ENCODE assay signal across 18 cellular contexts in the genomic region with DNA sequence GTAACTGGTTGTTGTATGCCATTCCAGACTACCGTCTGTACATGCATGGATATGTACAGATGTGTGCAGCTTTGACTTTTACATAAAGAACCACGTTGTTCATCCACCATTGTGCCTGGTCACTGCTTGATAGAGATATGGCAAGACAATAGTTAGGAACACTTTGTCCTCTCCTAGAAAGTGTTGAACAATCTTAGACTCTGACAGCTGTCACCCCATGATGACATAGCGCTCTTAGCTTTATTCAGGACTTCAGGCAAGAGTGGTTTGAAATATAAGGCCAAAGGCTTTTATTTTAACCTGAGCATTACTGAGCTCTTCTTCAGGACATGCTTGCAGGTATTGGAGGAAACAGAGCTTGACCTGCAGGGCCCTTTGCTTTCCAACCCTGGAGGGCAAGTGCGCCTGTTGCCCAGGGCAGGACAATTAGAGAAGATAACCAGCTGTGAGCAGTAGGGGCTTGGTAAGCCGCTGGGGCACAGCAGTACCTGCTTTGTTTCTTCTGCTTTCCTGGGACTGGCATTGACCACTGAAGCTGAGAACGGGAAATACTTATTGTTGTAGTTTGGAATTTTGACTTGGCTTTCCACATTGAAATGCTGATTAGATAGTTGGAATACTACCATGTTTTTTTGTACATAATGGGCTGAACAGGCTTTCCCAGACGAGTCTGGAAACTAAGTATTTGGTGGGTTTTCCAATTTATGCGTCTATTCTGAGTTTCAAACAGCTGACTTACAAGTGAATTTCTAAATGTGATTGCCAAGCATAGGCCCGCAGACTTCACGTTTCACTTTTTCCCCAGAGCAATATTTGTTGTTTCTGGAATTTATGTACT. TPM values are rescaled to one million over a fixed set of nuclear protein-coding genes. Genes with fewer than 3 reads are reported as not detected.
DNase-seq lines count a peak whose midpoint lies in the region; ATAC-seq, FAIRE-seq and TF ChIP-seq lines count a peak whose summit lies in the region.
"Had no signal": no experiment of that assay in that cellular context is flagged by ENCODE, and none has a peak within 500 bp of the region (broad histone marks: within the 10 kb centered on the region; RNA-seq: fewer than 3 reads in every experiment).

No MANE protein-coding gene starts in this region.

- H3K4me3 Mint-ChIP-seq in naive thymus-derived CD4-positive, alpha-beta T cell = no peak overlapping the region
- no peak overlapping the region for H3K4me3 Mint-ChIP-seq in activated CD8-positive, alpha-beta T cell treated with anti-CD3 and anti-CD28 coated beads for 36 hours
- H3K4me3 Mint-ChIP-seq: type B pancreatic cell had no signal

- TF ChIP-seq CTCF in 22Rv1 (IDR thresholded peaks at IDR 0.05) (no peak), endothelial cell of umbilical vein (IDR thresholded peaks at IDR 0.05; ENCODE audit: extremely low read depth in 1 of 2, insufficient read depth in 1 of 2, low read depth in 1 of 2, low read length in 2 of 2) (no peak)
- TF ChIP-seq CTCF in activated CD8-positive, alpha-beta T cell treated with anti-CD3 and anti-CD28 coated beads for 36 hours (IDR thresholded peaks at IDR 0.05) = no peak

- BruUV-seq in endothelial cell of umbilical vein (replicated peaks; lab: Mats Ljungman, UMichigan) = no TSS peak

- H3K27me3 Mint-ChIP-seq in naive thymus-derived CD4-positive, alpha-beta T cell = no peaks in the 10 kb centered on the region
- no peaks in the 10 kb centered on the region for H3K27me3 Mint-ChIP-seq in activated CD8-positive, alpha-beta T cell treated with anti-CD3 and anti-CD28 coated beads for 36 hours
- H3K27me3 Mint-ChIP-seq: type B pancreatic cell had no signal

- H3K4me1 ChIP-seq in endothelial cell of umbilical vein (ENCODE audit: control insufficient read depth, extremely low read depth, insufficient read depth, low read length) = no peaks in the 10 kb centered on the region
- H3K4me1 ChIP-seq in naive thymus-derived CD4-positive, alpha-beta T cell (ENCODE audit: control insufficient read depth in 2 of 2, insufficient read depth in 2 of 2, low read length in 2 of 2) = peaks cover 8 to 28% of the 10 kb centered on the region in 2 donors

- H3K9me1 ChIP-seq in endothelial cell of umbilical vein (replicated peaks; ENCODE audit: control insufficient read depth, extremely low read depth, insufficient read depth, low read length) = no peaks in the 10 kb centered on the region

- no peaks in the 10 kb centered on the region for H3K9me3 Mint-ChIP-seq in naive thymus-derived CD4-positive, alpha-beta T cell
- no peaks in the 10 kb centered on the region for H3K9me3 Mint-ChIP-seq in activated CD8-positive, alpha-beta T cell treated with anti-CD3 and anti-CD28 coated beads for 36 hours
- H3K9me3 Mint-ChIP-seq: type B pancreatic cell had no signal

- TF ChIP-seq POLR2A in endothelial cell of umbilical vein (IDR thresholded peaks at IDR 0.05; ENCODE audit: low read depth, low read length) = no peak

- H3K36me3 ChIP-seq in endothelial cell of umbilical vein (ENCODE audit: control insufficient read depth in 2 of 2, extremely low read depth in 1 of 2, insufficient read depth in 2 of 2, low read length in 2 of 2) = peaks cover 3 to 19% of the 10 kb centered on the region in 2 experiments
- peaks cover 0 to 16% (median 10%) of the 10 kb centered on the region in 3 experiments for H3K36me3 ChIP-seq in naive thymus-derived CD4-positive, alpha-beta T cell (ENCODE audit: control insufficient read depth in 2 of 3, insufficient read depth in 3 of 3, low read length in 3 of 3)

- dilution Hi-C loops in endothelial cell of umbilical vein (cut with MboI; ENCODE audit: extremely low pct_ligation_motif_present, low sequenced_read_pairs) = no loop called here

- no peak overlapping the region for H3K4me3 ChIP-seq in endothelial cell of umbilical vein (replicated peaks in 1 of 3; ENCODE audit: insufficient read depth in 1 of 3, low read depth in 1 of 3, low read length in 3 of 3)
- H3K4me3 ChIP-seq in naive thymus-derived CD4-positive, alpha-beta T cell (ENCODE audit: low read length) = no peak overlapping the region
- H3K4me3 ChIP-seq: PC-9 had no signal

- intact Hi-C loops in endothelial cell of umbilical vein (cut with micrococcal nuclease) = no loop called here
- intact Hi-C loops in naive thymus-derived CD4-positive, alpha-beta T cell (cut with micrococcal nuclease) = loop anchor here in 1 of 2 donors (2.0 kb wide), 1 partner anchor 19 kb away; no protein-coding TSS in a partner anchor
- intact Hi-C loops in activated CD8-positive, alpha-beta T cell treated with anti-CD3 and anti-CD28 coated beads for 36 hours (cut with micrococcal nuclease) = no loop called here

- H2AFZ ChIP-seq in endothelial cell of umbilical vein (ENCODE audit: low read depth, low read length) = no peak overlapping the region
- H2AFZ ChIP-seq: PC-9 had no signal

- H3K4me2 ChIP-seq in endothelial cell of umbilical vein (ENCODE audit: insufficient read depth, low read length) = no peak overlapping the region
- H3K4me2 ChIP-seq: PC-9 had no signal

- POLR2A ChIA-PET in endothelial cell of umbilical vein (lab: Charles Lee) = no interaction called here
- POLR2A ChIA-PET in naive thymus-derived CD4-positive, alpha-beta T cell (lab: Charles Lee) = interaction anchor here (0.6 to 0.7 kb wide), 2 partner anchors 12 to 83 kb away, joined by 3 read pairs; no protein-coding TSS in a partner anchor
- POLR2A ChIA-PET in activated CD8-positive, alpha-beta T cell treated with anti-CD3 and anti-CD28 coated beads for 36 hours (lab: Charles Lee) = interaction anchor here (0.9 kb wide), 1 partner anchor 46 kb away, joined by 3 read pairs; no protein-coding TSS in a partner anchor

- H3K27ac ChIP-seq in 22Rv1 (peak overlapping the region; percentile 49), endothelial cell of umbilical vein (ENCODE audit: insufficient read depth, low read depth, low read length) (no peak overlapping the region)
- H3K27ac ChIP-seq in naive thymus-derived CD4-positive, alpha-beta T cell (ENCODE audit: low read depth, low read length) = peak overlapping the region; percentile 48
- H3K27ac ChIP-seq: PC-9 had no signal

- peaks cover 10 to 64% (median 55%) of the 10 kb centered on the region in 7 donors for H3K4me1 Mint-ChIP-seq in naive thymus-derived CD4-positive, alpha-beta T cell
- peaks cover 27% of the 10 kb centered on the region for H3K4me1 Mint-ChIP-seq in activated CD8-positive, alpha-beta T cell treated with anti-CD3 and anti-CD28 coated beads for 36 hours (ENCODE audit: low read depth)

- no peak overlapping the region for H3K9ac ChIP-seq in endothelial cell of umbilical vein (replicated peaks; ENCODE audit: extremely low read depth, insufficient read depth, low read length)

- CTCF ChIA-PET in endothelial cell of umbilical vein (lab: Charles Lee) = interaction anchor here (1.3 to 1.7 kb wide), 3 partner anchors 14 to 31 kb away, joined by 4 to 5 read pairs (median 5); no protein-coding TSS in a partner anchor
- CTCF ChIA-PET in naive thymus-derived CD4-positive, alpha-beta T cell (lab: Charles Lee) = interaction anchor here (0.6 to 0.9 kb wide), 4 partner anchors 9 to 849 kb away, joined by 3 to 7 read pairs (median 3); partner anchors contain the start of gene FXYD5
- CTCF ChIA-PET in activated CD8-positive, alpha-beta T cell treated with anti-CD3 and anti-CD28 coated beads for 36 hours (lab: Charles Lee) = interaction anchor here (0.7 to 1.7 kb wide), 3 partner anchors 12 to 41 kb away, joined by 3 to 6 read pairs (median 3); no protein-coding TSS in a partner anchor

- FAIRE-seq in endothelial cell of umbilical vein (lab: Jason Lieb, UNC) = no peak
- FAIRE-seq: bronchial epithelial cell, HTR-8/SVneo had no signal

- DNase-seq in NCI-H146 treated with DMSO at 0.1 percent for 48 hours (lab: John Stamatoyannopoulos, UW; ENCODE audit: unreplicated experiment) (peak; percentile 28), endothelial cell of umbilical vein (ENCODE audit: low read depth, low spot score) (peak; percentile 36), NCI-H510A (lab: John Stamatoyannopoulos, UW) (no peak), kidney tubule cell (ENCODE audit: low spot score) (no peak)
- DNase-seq in naive thymus-derived CD4-positive, alpha-beta T cell = no peak
- DNase-seq in activated CD8-positive, alpha-beta T cell treated with anti-CD3 and anti-CD28 coated beads for 36 hours = no peak
- DNase-seq: activated CD4-positive, CD25-positive, alpha-beta regulatory T cell treated with anti-CD3 and anti-CD28 coated beads, Interleukin-2, amount 50 U/mL, for 72 hours; activated T-cell treated with anti-CD3 and anti-CD28 coated beads for 4 hours; NCI-H1092; NCI-H446 treated with DMSO at 0.1 percent for 48 hours; PC-9; stimulated activated CD4-positive, alpha-beta T cell treated with anti-CD3 and anti-CD28 coated beads, Interleukin-15, amount 100 ng/mL, for 24 hours; SW 1271 had no signal

- H4K20me1 ChIP-seq in endothelial cell of umbilical vein (replicated peaks; ENCODE audit: control insufficient read depth, extremely low read depth, insufficient read depth, low read length) = no peaks in the 10 kb centered on the region

- H3K79me2 ChIP-seq in endothelial cell of umbilical vein (ENCODE audit: control insufficient read depth, insufficient read depth, low read length) = peaks cover 34% of the 10 kb centered on the region

- ATAC-seq in naive thymus-derived CD4-positive, alpha-beta T cell = no peak
- ATAC-seq in activated CD8-positive, alpha-beta T cell treated with anti-CD3 and anti-CD28 coated beads for 36 hours = no peak
- no peak for ATAC-seq in GM21515 (IDR thresholded peaks at IDR 0.05; ENCODE audit: unreplicated experiment)

- no peaks in the 10 kb centered on the region for H3K27me3 ChIP-seq in endothelial cell of umbilical vein (ENCODE audit: control insufficient read depth in 2 of 2, insufficient read depth in 2 of 2, low read length in 2 of 2)
- no peaks in the 10 kb centered on the region for H3K27me3 ChIP-seq in naive thymus-derived CD4-positive, alpha-beta T cell (ENCODE audit: control insufficient read depth in 2 of 2, insufficient read depth in 2 of 2, low read length in 2 of 2)

- H3K27ac Mint-ChIP-seq in naive thymus-derived CD4-positive, alpha-beta T cell = peak overlapping the region in 8 of 9 donors; percentile 73 to 96 (median 88)
- H3K27ac Mint-ChIP-seq in activated CD8-positive, alpha-beta T cell treated with anti-CD3 and anti-CD28 coated beads for 36 hours = no peak overlapping the region
- H3K27ac Mint-ChIP-seq: type B pancreatic cell had no signal

- H3K36me3 Mint-ChIP-seq in naive thymus-derived CD4-positive, alpha-beta T cell = peaks cover 3 to 35% (median 14%) of the 10 kb centered on the region in 5 donors
- peaks cover 13% of the 10 kb centered on the region for H3K36me3 Mint-ChIP-seq in activated CD8-positive, alpha-beta T cell treated with anti-CD3 and anti-CD28 coated beads for 36 hours (ENCODE audit: low read depth)

- H3K9me3 ChIP-seq in endothelial cell of umbilical vein (replicated peaks; ENCODE audit: control insufficient read depth, insufficient read depth, low read length) = no peaks in the 10 kb centered on the region
- H3K9me3 ChIP-seq in naive thymus-derived CD4-positive, alpha-beta T cell (ENCODE audit: control insufficient read depth in 2 of 3, low read length in 3 of 3) = no peaks in the 10 kb centered on the region

RNA-seq across cellular contexts. Expression of gene GARRE1, which starts 51.1 kb away (rescaled TPM):
- total RNA-seq in endothelial cell of umbilical vein = 46.8 and 46.9 TPM in 2 replicates
- polyA plus RNA-seq in endothelial cell of umbilical vein = 39.2 and 45.4 TPM in 2 replicates
- 28.6 and 30.7 TPM in 2 replicates for polyA plus RNA-seq in endothelial cell of umbilical vein (2011; cell fraction: cytosol; rRNA removed)
- polyA plus RNA-seq in endothelial cell of umbilical vein (2011; cell fraction: nucleus; rRNA removed) = 48.6 and 54.8 TPM in 2 replicates
- polyA plus RNA-seq in endothelial cell of umbilical vein (2012) = 26.3 and 31.4 TPM in 2 replicates
- polyA minus RNA-seq in endothelial cell of umbilical vein = 51.5 and 51.9 TPM in 2 replicates
- polyA minus RNA-seq in endothelial cell of umbilical vein (2011; cell fraction: cytosol; rRNA and poly(A)+ RNA removed) = 6.5 TPM
- polyA minus RNA-seq in endothelial cell of umbilical vein (2011; cell fraction: nucleus; rRNA and poly(A)+ RNA removed) = 44.0 and 49.9 TPM in 2 replicates
- 10 to 100 TPM; 11.7 to 57.2 (median 38.0) TPM for total RNA-seq in naive thymus-derived CD4-positive, alpha-beta T cell
- 1 to 10 TPM; 5.3 to 9.0 TPM for polyA plus RNA-seq in naive thymus-derived CD4-positive, alpha-beta T cell
- 1 to 10 TPM; 7.2 to 8.1 TPM for total RNA-seq in activated CD8-positive, alpha-beta T cell treated with anti-CD3 and anti-CD28 coated beads for 36 hours

RNA-seq across cellular contexts. Expression of gene GPI, which starts 59.6 kb away (rescaled TPM):
- total RNA-seq in endothelial cell of umbilical vein = 245 and 273 TPM in 2 replicates
- 110 and 131 TPM in 2 replicates for polyA plus RNA-seq in endothelial cell of umbilical vein
- 137 and 144 TPM in 2 replicates for polyA plus RNA-seq in endothelial cell of umbilical vein (2011; cell fraction: cytosol; rRNA removed)
- polyA plus RNA-seq in endothelial cell of umbilical vein (2011; cell fraction: nucleus; rRNA removed) = 112 and 115 TPM in 2 replicates
- 238 and 247 TPM in 2 replicates for polyA plus RNA-seq in endothelial cell of umbilical vein (2012)
- 204 and 222 TPM in 2 replicates for polyA minus RNA-seq in endothelial cell of umbilical vein
- 198 TPM for polyA minus RNA-seq in endothelial cell of umbilical vein (2011; cell fraction: cytosol; rRNA and poly(A)+ RNA removed)
- polyA minus RNA-seq in endothelial cell of umbilical vein (2011; cell fraction: nucleus; rRNA and poly(A)+ RNA removed) = 64.3 and 74.5 TPM in 2 replicates
- 100 to 1,000 TPM in 3 of 5 experiments, 10 to 100 TPM in 2; 96.5 to 750 (median 104) TPM for total RNA-seq in naive thymus-derived CD4-positive, alpha-beta T cell
- polyA plus RNA-seq in naive thymus-derived CD4-positive, alpha-beta T cell = 100 to 1,000 TPM; 123 to 170 TPM
- total RNA-seq in activated CD8-positive, alpha-beta T cell treated with anti-CD3 and anti-CD28 coated beads for 36 hours = 100 to 1,000 TPM; 847 to 870 TPM

Comparison
In these comparisons a context has a peak if more than half of its experiments do, and no peak if none do; other contexts are left out.
1. DNase-seq: peak in NCI-H146 treated with DMSO at 0.1 percent for 48 hours (single experiment) and endothelial cell of umbilical vein (single experiment); none in naive thymus-derived CD4-positive, alpha-beta T cell (0 of 9), activated CD8-positive, alpha-beta T cell treated with anti-CD3 and anti-CD28 coated beads for 36 hours (single experiment), NCI-H510A (single experiment) and kidney tubule cell (single experiment).